ENCODE assay signal across 1 cellular context in genomic region chr3:32310918-32311839, GRCh38.
A peak's percentile ranks its signal among the peaks of the same experiment; 100 is the strongest.
TF ChIP-seq lines count a peak whose summit lies in the region.

No MANE protein-coding gene starts in this region.

TF ChIP-seq in HepG2, 621 proteins besides CTCF, POLR2A, EP300 and RAD21 (continued from another document and continues in another):
- TF ChIP-seq ZBTB43 (CRISPR knock-in tag; conservative IDR thresholded peaks at IDR 0.05) (no peak; the same call in 1 of the 2 replicates), ISL2 (CRISPR knock-in tag; IDR thresholded peaks at IDR 0.05) (peak; percentile 50; the same call in 1 of the 2 replicates), PAXIP1 (CRISPR knock-in tag; conservative IDR thresholded peaks at IDR 0.05) (peak; percentile 71; the same call in 1 of the 2 replicates), HOXD1 (CRISPR knock-in tag; IDR thresholded peaks at IDR 0.05) (0 out of 2 replicates have a peak, but pooled peaks have one; percentile 20), ZNF644 (CRISPR knock-in tag; IDR thresholded peaks at IDR 0.05; ENCODE audit: low read depth) (peak; percentile 43; the same call in 1 of the 2 replicates), UBTF (CRISPR knock-in tag; IDR thresholded peaks at IDR 0.05) (peak; percentile 50), MYC (CRISPR knock-in tag; IDR thresholded peaks at IDR 0.05; ENCODE audit: borderline replicate concordance) (peak; percentile 40), ATAD3A (CRISPR knock-in tag; IDR thresholded peaks at IDR 0.05) (no peak), TAF15 (IDR thresholded peaks at IDR 0.05; ENCODE audit: low read depth, low read length, poor library complexity, severe bottlenecking) (no peak), AHDC1 (CRISPR knock-in tag; IDR thresholded peaks at IDR 0.05; ENCODE audit: borderline replicate concordance) (peak; percentile 79; the same call in 1 of the 2 replicates), ZBTB26 (CRISPR knock-in tag; IDR thresholded peaks at IDR 0.05; ENCODE audit: borderline replicate concordance) (peak; percentile 91), RARA (CRISPR knock-in tag; IDR thresholded peaks at IDR 0.05) (0 out of 2 replicates have a peak, but pooled peaks have one; percentile 7), ZNF773 (CRISPR knock-in tag; IDR thresholded peaks at IDR 0.05; ENCODE audit: borderline replicate concordance) (no peak), ZBTB33 (CRISPR knock-in tag; IDR thresholded peaks at IDR 0.05) (no peak), HOMEZ (CRISPR knock-in tag; IDR thresholded peaks at IDR 0.05; ENCODE audit: low read depth) (0 out of 2 replicates have a peak, but pooled peaks have one; percentile 33), ASH2L (IDR thresholded peaks at IDR 0.05; ENCODE audit: insufficient read length, low read depth, low read length) (peak; percentile 44), HOXA3 (CRISPR knock-in tag; IDR thresholded peaks at IDR 0.05) (peak; percentile 54; the same call in 1 of the 2 replicates), HDAC2 (CRISPR knock-in tag; IDR thresholded peaks at IDR 0.05) (peak; percentile 61; the same call in 1 of the 2 replicates), ZNF580 (CRISPR knock-in tag; IDR thresholded peaks at IDR 0.05; ENCODE audit: borderline replicate concordance, low read depth) (no peak; the same call in 1 of the 2 replicates), ZBTB34 (CRISPR knock-in tag; IDR thresholded peaks at IDR 0.05) (peak; percentile 80; the same call in 1 of the 2 replicates), EHMT2 (IDR thresholded peaks at IDR 0.05; ENCODE audit: borderline replicate concordance, low read depth, low read length) (no peak), ZNF7 (CRISPR knock-in tag; IDR thresholded peaks at IDR 0.05) (no peak)
